ENCODE assay signal across 19 cellular contexts in the genomic region with DNA sequence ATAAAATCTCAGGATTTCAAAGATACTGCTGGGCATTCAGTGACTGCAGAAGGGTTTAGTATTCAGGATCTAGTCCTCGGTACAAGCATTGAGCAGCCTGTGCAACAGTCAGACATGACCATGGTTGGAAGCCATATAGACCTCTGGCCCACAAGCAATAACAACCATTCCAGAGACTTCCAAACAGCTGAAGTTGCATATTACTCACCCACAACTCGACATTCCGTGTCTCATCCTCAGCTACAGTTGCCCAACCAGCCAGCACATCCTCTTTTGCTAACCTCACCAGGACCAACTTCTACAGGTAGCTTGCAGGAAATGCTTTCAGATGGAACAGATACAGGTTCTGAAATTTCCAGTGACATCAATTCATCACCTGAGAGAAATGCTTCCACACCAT.
A peak's percentile ranks its signal among the peaks of the same experiment; 100 is the strongest.
DNase-seq lines count a peak whose midpoint lies in the region; ATAC-seq, FAIRE-seq and TF ChIP-seq lines count a peak whose summit lies in the region.
"Had no signal": no experiment of that assay in that cellular context is flagged by ENCODE, and none has a peak within 500 bp of the region (broad histone marks: within the 10 kb centered on the region; RNA-seq: fewer than 3 reads in every experiment).

No MANE protein-coding gene starts in this region.

- H3K27me3 ChIP-seq in IMR-90 (ENCODE audit: control insufficient read depth, insufficient read depth, low read length) (no peaks in the 10 kb centered on the region), astrocyte (ENCODE audit: insufficient read depth, low read length) (no peaks in the 10 kb centered on the region)

- dilution Hi-C loops in IMR-90 (cut with HindIII; ENCODE audit: low sequenced_read_pairs, unreplicated experiment): no loop called here

- intact Hi-C loops in IMR-90 (cut with micrococcal nuclease): loop anchor here (1.0 to 5.0 kb wide), 4 partner anchors 144 to 283 kb away; no protein-coding TSS in a partner anchor

- no peak overlapping the region for H3K18ac ChIP-seq in IMR-90 (ENCODE audit: low read depth, low read length)

- H3K79me2 ChIP-seq in astrocyte (ENCODE audit: insufficient read depth, low read length): no peaks in the 10 kb centered on the region

- H3K36me3 Mint-ChIP-seq in astrocyte (ENCODE audit: low read depth, unreplicated experiment): peaks cover 24% of the 10 kb centered on the region
- no peaks in the 10 kb centered on the region for H3K36me3 Mint-ChIP-seq in activated CD8-positive, alpha-beta memory T cell treated with anti-CD3 and anti-CD28 coated beads, Interleukin-2, amount 10 ng/mL, durations not matched to agents 7 days and 5 days
- H3K36me3 Mint-ChIP-seq: CD4-positive, CD25-positive, alpha-beta regulatory T cell had no signal

- no peak overlapping the region for H3K14ac ChIP-seq in IMR-90 (replicated peaks; ENCODE audit: low read depth, low read length)

- 88% methylated on average over 3 of the region's 3 CpGs; no CpG with 5 or more reads in 1 of the 2 experiments for WGBS in IMR-90 (ENCODE audit: extremely low coverage in 2 of 2, insufficient read length in 1 of 2), 2 experiments

- H3K23ac ChIP-seq in IMR-90 (ENCODE audit: low read depth, low read length): no peak overlapping the region

- no peak overlapping the region for H2BK20ac ChIP-seq in IMR-90 (ENCODE audit: low read depth, low read length)

- H2BK120ac ChIP-seq in IMR-90 (ENCODE audit: low read depth, low read length): no peak overlapping the region

- no peak for TF ChIP-seq RAD21 in IMR-90 (IDR thresholded peaks at IDR 0.05; ENCODE audit: low read length)

- H4K20me1 ChIP-seq in IMR-90 (ENCODE audit: insufficient read depth, low read length): no peaks in the 10 kb centered on the region
- no peaks in the 10 kb centered on the region for H4K20me1 ChIP-seq in astrocyte (ENCODE audit: insufficient read depth, low read length)

- TF ChIP-seq POLR2A in IMR-90 (IDR thresholded peaks at IDR 0.05; ENCODE audit: low read depth, low read length): no peak

- H3K4me2 ChIP-seq in IMR-90 (ENCODE audit: low read depth, low read length) (no peak overlapping the region), astrocyte (ENCODE audit: low read length) (no peak overlapping the region)
- H3K4me2 ChIP-seq: GM23338 had no signal

- H3K79me1 ChIP-seq in IMR-90 (ENCODE audit: low read depth in 1 of 2, low read length in 2 of 2): peaks cover 0 to 18% of the 10 kb centered on the region in 2 experiments; a peak in 1 of 4 replicates

- H2AFZ ChIP-seq in IMR-90 (replicated peaks; ENCODE audit: low read length, poor library complexity) (no peak overlapping the region), astrocyte (ENCODE audit: low read depth, low read length) (no peak overlapping the region)
- H2AFZ ChIP-seq: GM23338 had no signal

- no TSS peak for BruUV-seq in IMR-90 (replicated peaks; lab: Mats Ljungman, UMichigan)

- in situ Hi-C loops in IMR-90 (cut with MboI; ENCODE audit: low sequenced_read_pairs): no loop called here

- H3K9me3 ChIP-seq in IMR-90 (ENCODE audit: control insufficient read depth, insufficient read depth, low read length) (no peaks in the 10 kb centered on the region), astrocyte (ENCODE audit: insufficient read depth, low read depth, low read length) (no peaks in the 10 kb centered on the region)

- DNase-seq in AG20443 (ENCODE audit: low spot score) (peak; percentile 51), IMR-90 (peak; percentile 53), astrocyte (ENCODE audit: low read depth) (no peak), iris pigment epithelial cell (ENCODE audit: low read depth) (peak; percentile 33), NCI-H774 (lab: John Stamatoyannopoulos, UW) (no peak), HT-29 (ENCODE audit: low spot score) (no peak)
- no peak for DNase-seq in activated CD8-positive, alpha-beta memory T cell treated with anti-CD3 and anti-CD28 coated beads, Interleukin-2, amount 10 ng/mL, durations not matched to agents 7 days and 5 days
- DNase-seq: AML-193; CD4-positive, CD25-positive, alpha-beta regulatory T cell; DMS53; NCI-H1417 treated with DMSO at 0.1 percent for 48 hours; NCI-H2029; NCI-H2171 treated with DMSO at 0.1 percent for 48 hours; RPMI8226 had no signal

- CTCF ChIA-PET in IMR-90 (lab: Yijun Ruan, JAX): interaction anchor here (0.6 to 1.4 kb wide), 3 partner anchors 13 to 199 kb away, joined by 3 to 5 read pairs (median 3); no protein-coding TSS in a partner anchor
- CTCF ChIA-PET in activated CD8-positive, alpha-beta memory T cell treated with anti-CD3 and anti-CD28 coated beads, Interleukin-2, amount 10 ng/mL, durations not matched to agents 7 days and 5 days (lab: Charles Lee): interaction anchor here (2.2 kb wide), 1 partner anchor 144 kb away, joined by 5 read pairs; no protein-coding TSS in a partner anchor

- no peak overlapping the region for H2AK5ac ChIP-seq in IMR-90 (ENCODE audit: low read depth, low read length)

- peaks cover 1% of the 10 kb centered on the region for H3K4me1 Mint-ChIP-seq in astrocyte (ENCODE audit: low read depth, unreplicated experiment)
- H3K4me1 Mint-ChIP-seq in activated CD8-positive, alpha-beta memory T cell treated with anti-CD3 and anti-CD28 coated beads, Interleukin-2, amount 10 ng/mL, durations not matched to agents 7 days and 5 days: peaks cover 34% of the 10 kb centered on the region
- H3K4me1 Mint-ChIP-seq: GM23338 had no signal

- H3K4me3 ChIP-seq in IMR-90 (ENCODE audit: insufficient read depth, low read depth, low read length): no peak overlapping the region
- no peak overlapping the region for H3K4me3 ChIP-seq in astrocyte (ENCODE audit: insufficient read depth, low read depth, low read length)
- H3K4me3 ChIP-seq: GM23338 had no signal

- H3K27me3 Mint-ChIP-seq in astrocyte (ENCODE audit: low read depth, unreplicated experiment): no peaks in the 10 kb centered on the region
- H3K27me3 Mint-ChIP-seq in activated CD8-positive, alpha-beta memory T cell treated with anti-CD3 and anti-CD28 coated beads, Interleukin-2, amount 10 ng/mL, durations not matched to agents 7 days and 5 days: peaks cover 42% of the 10 kb centered on the region

- POLR2A ChIA-PET in IMR-90 (lab: Charles Lee; ENCODE audit: unreplicated experiment): no interaction called here

- ATAC-seq in IMR-90 (ENCODE audit: low read depth) (no peak; the same call in 1 of the 2 replicates), HG03342 (IDR thresholded peaks at IDR 0.05; ENCODE audit: unreplicated experiment) (no peak)
- ATAC-seq in activated CD8-positive, alpha-beta memory T cell treated with anti-CD3 and anti-CD28 coated beads, Interleukin-2, amount 10 ng/mL, durations not matched to agents 7 days and 5 days: no peak

- H2BK5ac ChIP-seq in IMR-90 (ENCODE audit: low read depth, low read length, poor library complexity, severe bottlenecking): no peak overlapping the region

- H3K9ac ChIP-seq in IMR-90 (ENCODE audit: low read depth, low read length) (no peak overlapping the region), astrocyte (ENCODE audit: low read length) (no peak overlapping the region)

- no peak overlapping the region for H4K91ac ChIP-seq in IMR-90 (ENCODE audit: insufficient read depth, low read depth, low read length)

- no peak for TF ChIP-seq CTCF in IMR-90 (conservative IDR thresholded peaks at IDR 0.05; ENCODE audit: low read depth, low read length)
- TF ChIP-seq CTCF in astrocyte (IDR thresholded peaks at IDR 0.05; ENCODE audit: insufficient read depth, low read depth, low read length): no peak

- no peak overlapping the region for H3K56ac ChIP-seq in IMR-90 (ENCODE audit: extremely low read depth, insufficient read depth, low read length)

- peaks cover 27% of the 10 kb centered on the region; the same call in 1 of the 2 replicates for H3K9me1 ChIP-seq in IMR-90 (ENCODE audit: insufficient read depth, low read length)

- H4K8ac ChIP-seq in IMR-90 (ENCODE audit: low read depth in 2 of 2, low read length in 2 of 2): no peak overlapping the region

- no peak overlapping the region for H3K4me3 Mint-ChIP-seq in astrocyte (ENCODE audit: unreplicated experiment)
- H3K4me3 Mint-ChIP-seq in activated CD8-positive, alpha-beta memory T cell treated with anti-CD3 and anti-CD28 coated beads, Interleukin-2, amount 10 ng/mL, durations not matched to agents 7 days and 5 days: no peak overlapping the region
- H3K4me3 Mint-ChIP-seq: CD4-positive, CD25-positive, alpha-beta regulatory T cell; GM23338 had no signal

- H4K5ac ChIP-seq in IMR-90 (ENCODE audit: low read depth, low read length): no peak overlapping the region

- no peak overlapping the region for H2AK9ac ChIP-seq in IMR-90 (replicated peaks; ENCODE audit: low read depth, low read length, poor library complexity)

- no peak overlapping the region for H3K4ac ChIP-seq in IMR-90 (ENCODE audit: low read depth, low read length)

- H3K4me1 ChIP-seq in IMR-90 (ENCODE audit: control insufficient read depth, insufficient read depth, low read length): peaks cover 2% of the 10 kb centered on the region; the same call in 1 of the 2 replicates
- H3K4me1 ChIP-seq in astrocyte (ENCODE audit: insufficient read depth, low read length): peaks cover 8% of the 10 kb centered on the region

- no peak overlapping the region for H3K27ac Mint-ChIP-seq in astrocyte (ENCODE audit: unreplicated experiment)
- no peak overlapping the region for H3K27ac Mint-ChIP-seq in activated CD8-positive, alpha-beta memory T cell treated with anti-CD3 and anti-CD28 coated beads, Interleukin-2, amount 10 ng/mL, durations not matched to agents 7 days and 5 days
- H3K27ac Mint-ChIP-seq: GM23338 had no signal

- no peaks in the 10 kb centered on the region for H3K9me3 Mint-ChIP-seq in astrocyte (ENCODE audit: unreplicated experiment)
- no peaks in the 10 kb centered on the region for H3K9me3 Mint-ChIP-seq in activated CD8-positive, alpha-beta memory T cell treated with anti-CD3 and anti-CD28 coated beads, Interleukin-2, amount 10 ng/mL, durations not matched to agents 7 days and 5 days (ENCODE audit: low read depth)
- H3K9me3 Mint-ChIP-seq: GM23338 had no signal

- peak; percentile 65 for FAIRE-seq in astrocyte (lab: Jason Lieb, UNC)
- FAIRE-seq: A204.1, G401.6, HepG2 had no signal

- no peak overlapping the region for H2BK15ac ChIP-seq in IMR-90 (ENCODE audit: low read depth, low read length)

- H3K27ac ChIP-seq in IMR-90 (ENCODE audit: insufficient read depth, low read length): no peak overlapping the region
- no peak overlapping the region for H3K27ac ChIP-seq in astrocyte (ENCODE audit: low read depth, low read length)

- H3K36me3 ChIP-seq in IMR-90 (ENCODE audit: control insufficient read depth, insufficient read depth, low read length): no peaks in the 10 kb centered on the region
- H3K36me3 ChIP-seq in astrocyte (ENCODE audit: insufficient read depth, low read length): peaks cover 4% of the 10 kb centered on the region

TF ChIP-seq in IMR-90, 13 proteins besides CTCF, POLR2A, EP300 and RAD21:
- TF ChIP-seq SMC3 (IDR thresholded peaks at IDR 0.05; ENCODE audit: low read depth, low read length) (no peak), MAFK (IDR thresholded peaks at IDR 0.05; ENCODE audit: low read depth, low read length) (peak; percentile 39), CEBPB (IDR thresholded peaks at IDR 0.05; ENCODE audit: low read depth, low read length) (peak; percentile 66; the same call in 1 of the 2 replicates)

Comparison
In these comparisons a context has a peak if more than half of its experiments do, and no peak if none do; other contexts are left out.
1. DNase-seq: peak in AG20443 (single experiment), IMR-90 (single experiment) and iris pigment epithelial cell (single experiment); none in astrocyte (single experiment), NCI-H774 (single experiment), HT-29 (single experiment) and activated CD8-positive, alpha-beta memory T cell treated with anti-CD3 and anti-CD28 coated beads, Interleukin-2, amount 10 ng/mL, durations not matched to agents 7 days and 5 days (single experiment).